ENCODE assay signal across 9 cellular contexts in the genomic region with DNA sequence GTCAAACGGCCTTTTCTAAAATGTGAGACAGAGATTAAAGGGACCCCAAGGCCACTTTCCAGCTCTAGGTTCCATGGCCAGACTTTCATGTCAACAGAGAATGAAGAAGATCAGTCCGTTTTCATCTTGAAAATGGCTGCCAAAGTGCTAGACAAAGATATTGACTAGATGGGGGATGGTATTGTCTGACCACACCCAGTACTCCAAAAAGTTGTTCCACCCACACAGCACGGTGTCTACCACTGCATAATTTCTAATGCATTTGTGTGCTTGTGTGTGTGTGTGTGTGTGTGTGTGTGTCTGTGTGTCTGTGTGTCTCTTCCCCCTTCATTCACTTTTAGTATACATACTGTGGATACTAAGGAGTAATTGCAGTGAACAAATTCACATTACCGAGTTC. TPM values are rescaled to one million over a fixed set of nuclear protein-coding genes. Genes with fewer than 3 reads are reported as not detected.
DNase-seq lines count a peak whose midpoint lies in the region; ATAC-seq and TF ChIP-seq lines count a peak whose summit lies in the region.
"Had no signal": no experiment of that assay in that cellular context is flagged by ENCODE, and none has a peak within 500 bp of the region (broad histone marks: within the 10 kb centered on the region; RNA-seq: fewer than 3 reads in every experiment).

No MANE protein-coding gene starts in this region.

- CTCF ChIA-PET in activated naive CD4-positive, alpha-beta T cell treated with anti-CD3 and anti-CD28 coated beads, Interleukin-2, amount 10 ng/mL, durations not matched to agents 7 days and 5 days (lab: Charles Lee): interaction anchor here (1.0 to 1.7 kb wide), 5 partner anchors 9 to 953 kb away, joined by 3 to 4 read pairs (median 4); no protein-coding TSS in a partner anchor

- peak overlapping the region; percentile 50; the same call in 1 of the 2 replicates for H3K27ac ChIP-seq in WERI-Rb-1
- peak overlapping the region; percentile 35 to 91 (median 86) for H3K27ac ChIP-seq in heart right ventricle

- H3K9ac ChIP-seq in ES-I3 (ENCODE audit: low read depth, low read length): peak overlapping the region; percentile 93

- 0 out of 2 replicates have a peak, but pooled peaks cover 3% of the 10 kb centered on the region for H3K36me3 ChIP-seq in ES-I3 (ENCODE audit: insufficient read depth, low read length)
- H3K36me3 ChIP-seq in WERI-Rb-1: no peaks in the 10 kb centered on the region
- peaks cover 0 to 36% (median 0%) of the 10 kb centered on the region in 9 donors for H3K36me3 ChIP-seq in heart right ventricle

- H3K27ac Mint-ChIP-seq in activated naive CD4-positive, alpha-beta T cell treated with anti-CD3 and anti-CD28 coated beads, Interleukin-2, amount 10 ng/mL, durations not matched to agents 7 days and 5 days: no peak overlapping the region

- no peak overlapping the region for H3K4me3 ChIP-seq in WERI-Rb-1 (ENCODE audit: low read depth, low read length)
- peak overlapping the region; percentile 33 to 71 (median 58) for H3K4me3 ChIP-seq in heart right ventricle
- H3K4me3 ChIP-seq in retinal pigment epithelial cell (ENCODE audit: low read length): peak overlapping the region; percentile 39

- no peak overlapping the region for H3K4me3 Mint-ChIP-seq in activated naive CD4-positive, alpha-beta T cell treated with anti-CD3 and anti-CD28 coated beads, Interleukin-2, amount 10 ng/mL, durations not matched to agents 7 days and 5 days

- peaks cover 5% of the 10 kb centered on the region for H3K4me1 Mint-ChIP-seq in activated naive CD4-positive, alpha-beta T cell treated with anti-CD3 and anti-CD28 coated beads, Interleukin-2, amount 10 ng/mL, durations not matched to agents 7 days and 5 days

- 49 to 50% methylated on average over 4 of the region's 4 CpGs for WGBS in heart right ventricle, 2 donors

- DNase-seq in WERI-Rb-1: no peak
- DNase-seq in heart right ventricle: peak in 1 of 2 donors; percentile 5
- DNase-seq in retinal pigment epithelial cell (ENCODE audit: low read depth): no peak
- DNase-seq in hippocampal formation (lab: John Stamatoyannopoulos, UW): no peak
- no peak for DNase-seq in activated naive CD4-positive, alpha-beta T cell treated with anti-CD3 and anti-CD28 coated beads, Interleukin-2, amount 10 ng/mL, durations not matched to agents 7 days and 5 days
- DNase-seq in NCI-H1048 (lab: John Stamatoyannopoulos, UW): no peak
- no peak for DNase-seq in amniotic stem cell (lab: John Stamatoyannopoulos, UW)
- DNase-seq: SIG-M5 had no signal

- H3K27me3 ChIP-seq in WERI-Rb-1 (ENCODE audit: insufficient read depth, low read depth, severe bottlenecking) (no peaks in the 10 kb centered on the region), heart right ventricle (peaks cover 0 to 24% (median 6%) of the 10 kb centered on the region in 7 donors)

- H3K4me1 ChIP-seq in ES-I3 (ENCODE audit: insufficient read depth, low read length): peaks cover 8% of the 10 kb centered on the region
- H3K4me1 ChIP-seq in heart right ventricle: peaks cover 0 to 47% (median 18%) of the 10 kb centered on the region in 9 donors

- H3K27me3 Mint-ChIP-seq in activated naive CD4-positive, alpha-beta T cell treated with anti-CD3 and anti-CD28 coated beads, Interleukin-2, amount 10 ng/mL, durations not matched to agents 7 days and 5 days: peaks cover 30% of the 10 kb centered on the region

- H3K36me3 Mint-ChIP-seq in activated naive CD4-positive, alpha-beta T cell treated with anti-CD3 and anti-CD28 coated beads, Interleukin-2, amount 10 ng/mL, durations not matched to agents 7 days and 5 days: no peaks in the 10 kb centered on the region

- H3K9me3 ChIP-seq in ES-I3 (ENCODE audit: control insufficient read depth, insufficient read depth, low read length): no peaks in the 10 kb centered on the region
- H3K9me3 ChIP-seq in WERI-Rb-1 (ENCODE audit: severe bottlenecking): no peaks in the 10 kb centered on the region
- H3K9me3 ChIP-seq in heart right ventricle: no peaks in the 10 kb centered on the region

- no peaks in the 10 kb centered on the region for H3K9me3 Mint-ChIP-seq in activated naive CD4-positive, alpha-beta T cell treated with anti-CD3 and anti-CD28 coated beads, Interleukin-2, amount 10 ng/mL, durations not matched to agents 7 days and 5 days

- peak in 6 of 8 donors; percentile 30 to 39 (median 34) for ATAC-seq in heart right ventricle

- TF ChIP-seq CTCF in WERI-Rb-1 (IDR thresholded peaks at IDR 0.05; ENCODE audit: low read depth, low read length): no peak
- no peak for TF ChIP-seq CTCF in heart right ventricle (IDR thresholded peaks at IDR 0.05)
- no peak for TF ChIP-seq CTCF in retinal pigment epithelial cell (conservative IDR thresholded peaks at IDR 0.05; ENCODE audit: low read depth, low read length)

- intact Hi-C loops in heart right ventricle (cut with DNase I): loop anchor here in 4 of 10 donors (5.0 to 10.0 kb wide), 2 partner anchors 99 to 101 kb away; no protein-coding TSS in a partner anchor

RNA-seq across cellular contexts. Expression of a gene that starts 1.3 kb away (rescaled TPM):
- 100 to 1,000 TPM in 4 of 10 donors, 10 to 100 TPM in 6; 62.4 to 428 (median 91.0) TPM for total RNA-seq in heart right ventricle
- polyA plus RNA-seq in heart right ventricle: 100 to 1,000 TPM in 1 of 2 donors, 10 to 100 TPM in 1; 45.2 to 155 TPM
